In genomic region chr12:70794131-70794530, GRCh38 we compare ENCODE assay signal across 18 cellular contexts.
A peak's percentile ranks its signal among the peaks of the same experiment; 100 is the strongest.
DNase-seq lines count a peak whose midpoint lies in the region; FAIRE-seq and TF ChIP-seq lines count a peak whose summit lies in the region.
"Had no signal": no experiment of that assay in that cellular context is flagged by ENCODE, and none has a peak within 500 bp of the region (broad histone marks: within the 10 kb centered on the region; RNA-seq: fewer than 3 reads in every experiment).

No MANE protein-coding gene starts in this region.

- no peak overlapping the region for H3K4me2 ChIP-seq in trophoblast cell (ENCODE audit: low read length)

- H3K4me1 ChIP-seq in Caco-2 (no peaks in the 10 kb centered on the region), trophoblast cell (ENCODE audit: control insufficient read depth in 1 of 2, insufficient read depth in 2 of 2, low read length in 2 of 2) (no peaks in the 10 kb centered on the region)

- H3K27me3 Mint-ChIP-seq in Caco-2 (ENCODE audit: insufficient read depth, unreplicated experiment), result no peaks in the 10 kb centered on the region
- H3K27me3 Mint-ChIP-seq: B cell had no signal

- no peak overlapping the region for H3K4ac ChIP-seq in trophoblast cell (ENCODE audit: low read depth, low read length)

- no peak overlapping the region for H2BK12ac ChIP-seq in trophoblast cell (ENCODE audit: low read length)

- no peaks in the 10 kb centered on the region for H3K79me1 ChIP-seq in trophoblast cell (ENCODE audit: low read length)

- H3K79me2 ChIP-seq in trophoblast cell (ENCODE audit: control insufficient read depth, insufficient read depth, low read length, poor library complexity), result no peaks in the 10 kb centered on the region

- no peak overlapping the region for H4K91ac ChIP-seq in trophoblast cell (ENCODE audit: low read depth, low read length)

- POLR2A ChIA-PET in Caco-2 (lab: Charles Lee), result no interaction called here

- no TSS peak for BruUV-seq in Caco-2 (replicated peaks; lab: Mats Ljungman, UMichigan)

- no peak overlapping the region for H4K12ac ChIP-seq in trophoblast cell (ENCODE audit: low read depth, low read length)

- no peaks in the 10 kb centered on the region for H3K36me3 ChIP-seq in Caco-2 (ENCODE audit: control insufficient read depth, insufficient read depth, low read length)
- H3K36me3 ChIP-seq in trophoblast cell (ENCODE audit: control insufficient read depth in 1 of 2, insufficient read depth in 2 of 2, low read length in 2 of 2), result no peaks in the 10 kb centered on the region

- H3K18ac ChIP-seq in trophoblast cell (ENCODE audit: low read length), result no peak overlapping the region

- H3K9me3 ChIP-seq in Caco-2, result no peaks in the 10 kb centered on the region
- H3K9me3 ChIP-seq in trophoblast cell (ENCODE audit: insufficient read depth, low read depth, low read length), result no peaks in the 10 kb centered on the region

- peaks cover 12% of the 10 kb centered on the region for H3K9me3 Mint-ChIP-seq in Caco-2 (ENCODE audit: unreplicated experiment)
- H3K9me3 Mint-ChIP-seq: H9 had no signal

- H2BK120ac ChIP-seq in trophoblast cell (ENCODE audit: insufficient read depth, low read length, poor library complexity), result no peak overlapping the region

- peak in 1 of 2 experiments; percentile 14 for DNase-seq in Caco-2
- DNase-seq in trophoblast cell, result peak; percentile 63 to 84
- no peak for DNase-seq in amygdala (lab: John Stamatoyannopoulos, UW)
- no peak for DNase-seq in GDM1 (lab: John Stamatoyannopoulos, UW)
- DNase-seq in GM19239 (ENCODE audit: insufficient read length, low spot score), result no peak
- DNase-seq: Calu3; CD4-positive, alpha-beta T cell; CD8-positive, alpha-beta memory T cell; DMS53; DMS79 treated with DMSO at 0.1 percent for 48 hours; GM23248; H9 had no signal

- no peak for TF ChIP-seq CTCF in Caco-2 (IDR thresholded peaks at IDR 0.05; ENCODE audit: insufficient read depth in 1 of 2, low read depth in 1 of 2, low read length in 1 of 2, severe bottlenecking in 1 of 2, unreplicated experiment in 1 of 2)
- no peak for TF ChIP-seq CTCF in VCaP (conservative IDR thresholded peaks at IDR 0.05)

- CTCF ChIA-PET in Caco-2 (lab: Charles Lee), result no interaction called here

- H3K4me1 Mint-ChIP-seq in Caco-2 (ENCODE audit: low read depth, unreplicated experiment), result peaks cover 14% of the 10 kb centered on the region
- H3K4me1 Mint-ChIP-seq: B cell; CD14-positive monocyte; CD8-positive, alpha-beta memory T cell had no signal

- H3K9ac ChIP-seq in trophoblast cell (ENCODE audit: low read length), result no peak overlapping the region
- H3K9ac ChIP-seq: BLaER1 treated with 17β-estradiol and CSF1 and Interleukin-3, amounts not matched to agents 10 nM and 100 nM; GM23248 had no signal

- no peak overlapping the region for H2AK5ac ChIP-seq in trophoblast cell (ENCODE audit: low read length)

- no peak overlapping the region for H2BK5ac ChIP-seq in trophoblast cell (ENCODE audit: low read depth, low read length, poor library complexity)

- FAIRE-seq in GM19239 (lab: Jason Lieb, UNC), result no peak
- FAIRE-seq: A204.1, GM12892 had no signal

- H3K4me3 Mint-ChIP-seq in Caco-2 (ENCODE audit: unreplicated experiment), result no peak overlapping the region
- H3K4me3 Mint-ChIP-seq: B cell; CD14-positive monocyte; CD4-positive, alpha-beta T cell; CD8-positive, alpha-beta memory T cell; H9 had no signal

- H3K36me3 Mint-ChIP-seq in Caco-2 (ENCODE audit: insufficient read depth, unreplicated experiment), result peaks cover 4% of the 10 kb centered on the region
- H3K36me3 Mint-ChIP-seq: CD14-positive monocyte; CD8-positive, alpha-beta memory T cell had no signal

- peak overlapping the region; percentile 16 for H3K27ac Mint-ChIP-seq in Caco-2 (ENCODE audit: unreplicated experiment)
- H3K27ac Mint-ChIP-seq: B cell; CD14-positive monocyte; CD4-positive, alpha-beta T cell; CD8-positive, alpha-beta memory T cell; H9 had no signal

- H3K27ac ChIP-seq in VCaP (peak overlapping the region; percentile 66), trophoblast cell (ENCODE audit: low read depth, low read length) (no peak overlapping the region)
- H3K27ac ChIP-seq: BLaER1 treated with 17β-estradiol and CSF1 and Interleukin-3, amounts not matched to agents 10 nM and 100 nM; GM23248 had no signal

- H3K4me3 ChIP-seq in Caco-2 (ENCODE audit: low read depth, low read length), result no peak overlapping the region
- no peak overlapping the region for H3K4me3 ChIP-seq in trophoblast cell (ENCODE audit: low read depth, low read length)
- H3K4me3 ChIP-seq: BLaER1 treated with 17β-estradiol and CSF1 and Interleukin-3, amounts not matched to agents 10 nM and 100 nM; GM23248 had no signal

- H3K23ac ChIP-seq in trophoblast cell (ENCODE audit: low read length), result no peak overlapping the region

- no peak overlapping the region for H3K14ac ChIP-seq in trophoblast cell (ENCODE audit: low read length)

- no peak overlapping the region for H2AFZ ChIP-seq in trophoblast cell (ENCODE audit: insufficient read depth, low read length, poor library complexity)
- H2AFZ ChIP-seq: GM23248 had no signal

- H4K8ac ChIP-seq in trophoblast cell (ENCODE audit: low read depth, low read length), result no peak overlapping the region

- intact Hi-C loops in Caco-2 (cut with micrococcal nuclease; ENCODE audit: unreplicated experiment), result loop anchor here (1.0 kb wide), 1 partner anchor 38 kb away; no protein-coding TSS in a partner anchor

- H3K27me3 ChIP-seq in Caco-2 (replicated peaks; ENCODE audit: control insufficient read depth, insufficient read depth, low read length) (no peaks in the 10 kb centered on the region), trophoblast cell (ENCODE audit: insufficient read depth, low read length) (no peaks in the 10 kb centered on the region)
- H3K27me3 ChIP-seq: BLaER1 treated with 17β-estradiol and CSF1 and Interleukin-3, amounts not matched to agents 10 nM and 100 nM had no signal

Comparison
In these comparisons a context has a peak if more than half of its experiments do, and no peak if none do; other contexts are left out.
1. DNase-seq: peak in trophoblast cell (2 of 2); none in amygdala (0 of 56), GDM1 (single experiment) and GM19239 (single experiment).